Comparison of ENCODE assay signal across 14 cellular contexts in the genomic region with DNA sequence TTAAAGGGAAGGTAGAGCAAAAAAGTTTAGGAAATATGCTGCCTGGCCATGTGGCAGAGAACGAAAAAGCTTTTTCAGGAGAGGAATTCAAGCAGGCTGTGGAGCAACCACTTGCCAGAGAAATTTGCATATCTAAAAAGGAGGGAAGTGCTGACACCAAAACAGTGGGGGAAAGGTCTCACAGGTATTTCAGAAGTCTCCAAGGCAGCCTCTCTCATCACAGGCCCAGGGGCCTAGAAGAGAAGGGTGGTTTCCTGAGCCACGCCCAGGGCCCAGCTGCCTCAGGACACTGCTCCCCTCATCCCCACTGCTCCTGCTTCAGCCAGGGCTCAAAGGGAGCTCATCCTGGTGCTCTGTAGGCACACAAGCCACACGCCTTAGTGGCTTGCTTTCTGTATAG. TPM values are rescaled to one million over a fixed set of nuclear protein-coding genes. Genes with fewer than 3 reads are reported as not detected.
A peak's percentile ranks its signal among the peaks of the same experiment; 100 is the strongest.
DNase-seq lines count a peak whose midpoint lies in the region; ATAC-seq and TF ChIP-seq lines count a peak whose summit lies in the region.
"Had no signal": no experiment of that assay in that cellular context is flagged by ENCODE, and none has a peak within 500 bp of the region (broad histone marks: within the 10 kb centered on the region; RNA-seq: fewer than 3 reads in every experiment).

No MANE protein-coding gene starts in this region.

- no peak overlapping the region for H4K8ac ChIP-seq in mesendoderm (ENCODE audit: low read depth, low read length)

- no peak overlapping the region for H2BK120ac ChIP-seq in mesendoderm (ENCODE audit: low read depth, low read length)

- peak; percentile 43 for ATAC-seq in GM18909 (IDR thresholded peaks at IDR 0.05; ENCODE audit: poor library complexity, unreplicated experiment)
- peak; percentile 31 for ATAC-seq in HG02571 (IDR thresholded peaks at IDR 0.05; ENCODE audit: unreplicated experiment)
- peak; percentile 37 for ATAC-seq in HG03571 (IDR thresholded peaks at IDR 0.05; ENCODE audit: unreplicated experiment)
- no peak for ATAC-seq in left lung
- ATAC-seq: Panc1 had no signal

- no peak for TF ChIP-seq CTCF in left lung (IDR thresholded peaks at IDR 0.05)
- TF ChIP-seq CTCF in adrenal gland (IDR thresholded peaks at IDR 0.05): no peak

- H3K27ac ChIP-seq in mesendoderm (ENCODE audit: low read depth, low read length): no peak overlapping the region
- H3K27ac ChIP-seq in left lung: no peak overlapping the region
- no peak overlapping the region for H3K27ac ChIP-seq in adrenal gland
- H3K27ac ChIP-seq: cardiac muscle cell had no signal

- H3K4ac ChIP-seq in mesendoderm (ENCODE audit: low read depth, low read length): no peak overlapping the region

- H2BK5ac ChIP-seq in mesendoderm (ENCODE audit: low read length): no peak overlapping the region

- no peak overlapping the region for H3K9ac ChIP-seq in mesendoderm (ENCODE audit: low read length)

- no peak overlapping the region for H4K5ac ChIP-seq in mesendoderm (ENCODE audit: low read length)

- H3K4me3 ChIP-seq in mesendoderm (ENCODE audit: low read length) (no peak overlapping the region), left lung (no peak overlapping the region), adrenal gland (no peak overlapping the region)
- H3K4me3 ChIP-seq: cardiac muscle cell, MG63 had no signal

- DNase-seq in mesendoderm (peak; percentile 48), left lung (no peak), adrenal gland (no peak), AG08395 (ENCODE audit: low spot score) (no peak), DMS 273 (lab: John Stamatoyannopoulos, UW; ENCODE audit: unreplicated experiment) (no peak)
- DNase-seq: activated CD4-positive, alpha-beta memory T cell treated with anti-CD3 and anti-CD28 coated beads, Interleukin-2, amount 10 ng/mL, durations not matched to agents 7 days and 5 days; activated naive CD4-positive, alpha-beta T cell treated with anti-CD3 and anti-CD28 coated beads, Interleukin-2, amount 50 U/mL, for 16 hours; CD4-positive, alpha-beta memory T cell; MG63 had no signal

- intact Hi-C loops in left lung (cut with DNase I) (no loop called here), adrenal gland (cut with DNase I) (no loop called here)

- no peak overlapping the region for H3K23ac ChIP-seq in mesendoderm (ENCODE audit: low read length)

- H3K18ac ChIP-seq in mesendoderm (ENCODE audit: low read length): no peak overlapping the region

- H3K4me1 ChIP-seq in mesendoderm (ENCODE audit: control insufficient read depth, low read depth, low read length) (no peaks in the 10 kb centered on the region), left lung (peaks cover 10 to 12% of the 10 kb centered on the region in 2 donors), adrenal gland (replicated peaks in 1 of 2) (peaks cover 6 to 20% of the 10 kb centered on the region in 2 donors)

- H3K36me3 ChIP-seq in mesendoderm (ENCODE audit: control insufficient read depth, insufficient read depth, low read length): no peaks in the 10 kb centered on the region
- H3K36me3 ChIP-seq in left lung: no peaks in the 10 kb centered on the region
- H3K36me3 ChIP-seq in adrenal gland (replicated peaks in 1 of 2): no peaks in the 10 kb centered on the region
- H3K36me3 ChIP-seq: cardiac muscle cell, MG63 had no signal

- no peaks in the 10 kb centered on the region for H3K79me1 ChIP-seq in mesendoderm (ENCODE audit: low read length)

- H3K4me2 ChIP-seq in mesendoderm (ENCODE audit: low read length): no peak overlapping the region

- H2AK5ac ChIP-seq in mesendoderm (ENCODE audit: low read length): no peak overlapping the region

- no peak for TF ChIP-seq POLR2A in adrenal gland (IDR thresholded peaks at IDR 0.05)

- no peaks in the 10 kb centered on the region for H3K27me3 ChIP-seq in mesendoderm (ENCODE audit: insufficient read depth, low read length, poor library complexity)
- no peaks in the 10 kb centered on the region for H3K27me3 ChIP-seq in left lung
- H3K27me3 ChIP-seq in adrenal gland: no peaks in the 10 kb centered on the region
- H3K27me3 ChIP-seq: cardiac muscle cell, MG63 had no signal

- no peak overlapping the region for H3K56ac ChIP-seq in mesendoderm (ENCODE audit: low read length)

- WGBS in mesendoderm (ENCODE audit: extremely low coverage, insufficient coverage, low lambda C conversion rate): no CpG with 5 or more reads among the region's 3 CpGs
- WGBS in adrenal gland, 4 donors: 89 to 99% (median 95%) methylated on average over 3 of the region's 3 CpGs

- no peaks in the 10 kb centered on the region for H3K79me2 ChIP-seq in mesendoderm (ENCODE audit: control insufficient read depth, insufficient read depth, low read length)

- H2BK15ac ChIP-seq in mesendoderm (replicated peaks; ENCODE audit: low read depth): no peak overlapping the region

- H3K9me3 ChIP-seq in left lung (no peaks in the 10 kb centered on the region), adrenal gland (replicated peaks in 1 of 3) (no peaks in the 10 kb centered on the region)
- H3K9me3 ChIP-seq: MG63 had no signal

RNA-seq across cellular contexts. Expression of a gene that starts 29.9 kb away (rescaled TPM):
- polyA plus RNA-seq in mesendoderm (2013, experiment 1 of 2): 2.1 TPM
- polyA plus RNA-seq in mesendoderm (2013, experiment 2 of 2): 2.1 TPM
- total RNA-seq in left lung (10 to 100 TPM; 13.7 to 33.8 TPM), adrenal gland (10 to 100 TPM in 1 of 8 donors, 1 to 10 TPM in 7; 3.4 to 11.4 (median 4.8) TPM)
- 10 to 100 TPM in 1 of 3 donors, 1 to 10 TPM in 2; 1.4 to 12.2 (median 2.0) TPM for polyA plus RNA-seq in adrenal gland

RNA-seq across cellular contexts. Expression of a gene that starts 30.4 kb away (rescaled TPM):
- polyA plus RNA-seq in mesendoderm (2013, experiment 1 of 2): 19.0 TPM
- polyA plus RNA-seq in mesendoderm (2013, experiment 2 of 2): 18.3 TPM
- total RNA-seq in left lung: 10 to 100 TPM; 13.8 to 26.1 TPM
- total RNA-seq in adrenal gland: 10 to 100 TPM in 6 of 8 donors, 1 to 10 TPM in 2; 5.8 to 29.3 (median 14.6) TPM
- polyA plus RNA-seq in adrenal gland: 10 to 100 TPM in 1 of 3 donors, 1 to 10 TPM in 2; 4.3 to 16.6 (median 7.2) TPM
